ENCODE assay signal across 12 cellular contexts in genomic region chr1:204523605-204524215, GRCh38. TPM values are rescaled to one million over a fixed set of nuclear protein-coding genes. Genes with fewer than 3 reads are reported as not detected.
DNase-seq lines count a peak whose midpoint lies in the region; FAIRE-seq and TF ChIP-seq lines count a peak whose summit lies in the region.
"Had no signal": no experiment of that assay in that cellular context is flagged by ENCODE, and none has a peak within 500 bp of the region (broad histone marks: within the 10 kb centered on the region; RNA-seq: fewer than 3 reads in every experiment).

No MANE protein-coding gene starts in this region.

- H3K9me2 ChIP-seq in PC-9 (ENCODE audit: insufficient read depth), result no peaks in the 10 kb centered on the region

- no peak overlapping the region for H2BK12ac ChIP-seq in H1 (ENCODE audit: low read depth, low read length)

- FAIRE-seq in H1 (lab: Jason Lieb, UNC), result no peak

- peaks cover 22% of the 10 kb centered on the region for H3K9me3 ChIP-seq in PC-9 (ENCODE audit: insufficient read depth, low read depth)
- H3K9me3 ChIP-seq in H1 (ENCODE audit: insufficient read depth in 2 of 2, low read depth in 1 of 2, low read length in 1 of 2), result no peaks in the 10 kb centered on the region
- no peaks in the 10 kb centered on the region for H3K9me3 ChIP-seq in smooth muscle cell (replicated peaks; ENCODE audit: low read depth)

- 90% methylated on average over 9 of the region's 9 CpGs; no CpG with 5 or more reads in 1 of the 2 experiments for WGBS in H1 (ENCODE audit: extremely low coverage in 1 of 2, insufficient coverage in 1 of 2, insufficient read length in 1 of 2, insufficient replicate concordance in 2 of 2, low coverage in 1 of 2, low lambda C conversion rate in 2 of 2, missing lambda C conversion rate in 1 of 2), 2 experiments
- WGBS in smooth muscle cell (ENCODE audit: low lambda C conversion rate), result 83% methylated on average over 9 of the region's 9 CpGs

- POLR2A ChIA-PET in PC-9 (lab: Charles Lee; ENCODE audit: unreplicated experiment) (no interaction called here), H1 (lab: Charles Lee; ENCODE audit: partially characterized antibody) (interaction anchor here (0.6 to 6.9 kb wide), 5 partner anchors 7 to 35 kb away, joined by 3 to 54 read pairs (median 3); partner anchors contain the start of gene MDM4)

- no peak overlapping the region for H4K8ac ChIP-seq in H1 (ENCODE audit: extremely low read depth, insufficient read depth, low read length)

- H3K4me3 Mint-ChIP-seq in activated T-cell treated with anti-CD3 and anti-CD28 coated beads, Interleukin-2, amount 50 U/mL, for 24 hours, result no peak overlapping the region

- peak overlapping the region; percentile 83 for H3K27ac Mint-ChIP-seq in activated T-cell treated with anti-CD3 and anti-CD28 coated beads, Interleukin-2, amount 50 U/mL, for 24 hours

- no peak overlapping the region for H2BK20ac ChIP-seq in H1 (ENCODE audit: low read length)

- peaks cover 66% of the 10 kb centered on the region for H3K4me1 Mint-ChIP-seq in activated T-cell treated with anti-CD3 and anti-CD28 coated beads, Interleukin-2, amount 50 U/mL, for 24 hours (ENCODE audit: low read depth)

- peaks cover 8% of the 10 kb centered on the region for H3K79me1 ChIP-seq in H1 (ENCODE audit: low read depth, low read length)

- no peak overlapping the region for H2AFZ ChIP-seq in PC-9
- H2AFZ ChIP-seq in H1 (ENCODE audit: low read length), result no peak overlapping the region
- no peak overlapping the region for H2AFZ ChIP-seq in smooth muscle cell (ENCODE audit: low read depth)
- H2AFZ ChIP-seq: GM23248 had no signal

- no peak overlapping the region for H4K5ac ChIP-seq in H1 (ENCODE audit: insufficient read length, low read depth, low read length)

- H3K4me1 ChIP-seq in PC-9 (replicated peaks; ENCODE audit: insufficient read depth) (no peaks in the 10 kb centered on the region), H1 (replicated peaks in 1 of 4; ENCODE audit: control insufficient read depth in 3 of 4, insufficient read depth in 4 of 4, low read length in 3 of 4) (peaks cover 0 to 4% (median 0%) of the 10 kb centered on the region in 4 experiments; a peak in 1 of 7 replicates), smooth muscle cell (ENCODE audit: low read depth) (no peaks in the 10 kb centered on the region)

- peak; percentile 42 for DNase-seq in activated T-cell treated with anti-CD3 and anti-CD28 coated beads, Interleukin-2, amount 50 U/mL, for 24 hours
- DNase-seq in activated T-cell treated with anti-CD3 and anti-CD28 coated beads for 4 hours (no peak), PC-9 (peak; percentile 19 to 57), H1 (ENCODE audit: low read depth in 1 of 2, low spot score in 2 of 2) (no peak), smooth muscle cell (lab: John Stamatoyannopoulos, UW; ENCODE audit: unreplicated experiment) (no peak), NCI-H748 treated with DMSO at 0.1 percent for 48 hours (lab: John Stamatoyannopoulos, UW) (no peak), OCI-M1 (lab: John Stamatoyannopoulos, UW) (no peak), OCI-M2 (lab: John Stamatoyannopoulos, UW; ENCODE audit: unreplicated experiment) (no peak)
- DNase-seq: C1 segment of cervical spinal cord; effector CD4-positive, alpha-beta T cell; GM23248; occipital lobe had no signal

- TF ChIP-seq EP300 in H1 (IDR thresholded peaks at IDR 0.05; ENCODE audit: borderline replicate concordance in 1 of 2, low read depth in 2 of 2, low read length in 2 of 2), result no peak

- CTCF ChIA-PET in PC-9 (lab: Charles Lee), result no interaction called here
- CTCF ChIA-PET in H1 (lab: Charles Lee; ENCODE audit: partially characterized antibody), result interaction anchor here (0.7 to 1.2 kb wide), 4 partner anchors 29 to 228 kb away, joined by 3 read pairs; partner anchors contain the start of gene PIK3C2B

- intact Hi-C loops in PC-9 (cut with micrococcal nuclease; ENCODE audit: unreplicated experiment), result no loop called here

- H3F3A ChIP-seq in PC-9 (ENCODE audit: insufficient read depth, low read depth), result peaks cover 17% of the 10 kb centered on the region; the same call in 1 of the 2 replicates
- H3F3A ChIP-seq in smooth muscle cell (ENCODE audit: low read depth), result no peaks in the 10 kb centered on the region

- H3K36me3 Mint-ChIP-seq in activated T-cell treated with anti-CD3 and anti-CD28 coated beads, Interleukin-2, amount 50 U/mL, for 24 hours (ENCODE audit: low read depth), result peaks cover 75% of the 10 kb centered on the region

- no peak overlapping the region for H2AK5ac ChIP-seq in H1 (ENCODE audit: low read depth, low read length)

- peaks cover 60% of the 10 kb centered on the region for H3K79me2 ChIP-seq in PC-9 (ENCODE audit: low read depth)
- peaks cover 5 to 59% of the 10 kb centered on the region in 2 experiments for H3K79me2 ChIP-seq in H1 (ENCODE audit: control insufficient read depth in 1 of 2, insufficient read depth in 2 of 2, low read length in 2 of 2)
- peaks cover 60% of the 10 kb centered on the region for H3K79me2 ChIP-seq in smooth muscle cell (ENCODE audit: low read depth)

- H3K4me2 ChIP-seq in PC-9 (no peak overlapping the region), H1 (ENCODE audit: insufficient read depth in 1 of 2, low read depth in 2 of 2, low read length in 2 of 2) (no peak overlapping the region), smooth muscle cell (no peak overlapping the region)

- TF ChIP-seq CTCF in PC-9 (conservative IDR thresholded peaks at IDR 0.05) (no peak), H1 (IDR thresholded peaks at IDR 0.05; ENCODE audit: control extremely low read depth in 1 of 3, insufficient read depth in 1 of 3, low read depth in 1 of 3, low read length in 3 of 3) (no peak), smooth muscle cell (IDR thresholded peaks at IDR 0.05; ENCODE audit: borderline replicate concordance, insufficient read depth, poor library complexity, severe bottlenecking) (no peak)

- H3K36me3 ChIP-seq in PC-9 (ENCODE audit: low read depth) (peaks cover 76% of the 10 kb centered on the region), H1 (ENCODE audit: control insufficient read depth in 2 of 4, insufficient read depth in 4 of 4, low read length in 3 of 4) (peaks cover 5 to 29% (median 10%) of the 10 kb centered on the region in 4 experiments; a peak in 7 of 8 replicates), smooth muscle cell (ENCODE audit: low read depth) (peaks cover 5% of the 10 kb centered on the region)

- H3K27ac ChIP-seq in PC-9 (0 out of 2 replicates have a peak overlapping the region, but pooled peaks have one; percentile 24), H1 (ENCODE audit: low read depth, low read length) (no peak overlapping the region), smooth muscle cell (ENCODE audit: low read depth) (peak overlapping the region; percentile 89)
- H3K27ac ChIP-seq: GM23248 had no signal

- no peak overlapping the region for H2BK15ac ChIP-seq in H1 (ENCODE audit: low read length)

- TF ChIP-seq POLR2A in H1 (IDR thresholded peaks at IDR 0.05; ENCODE audit: control extremely low read depth in 1 of 2, low read depth in 2 of 2, low read length in 2 of 2), result no peak

- no peak for TF ChIP-seq RAD21 in H1 (IDR thresholded peaks at IDR 0.05 in 1 of 2, conservative IDR thresholded peaks at IDR 0.05 in 1 of 2; ENCODE audit: low read depth in 2 of 2, low read length in 2 of 2)

- H3K4me3 ChIP-seq in PC-9, result no peak overlapping the region
- H3K4me3 ChIP-seq in H1 (ENCODE audit: extremely low read depth in 1 of 4, insufficient read depth in 2 of 4, low read depth in 3 of 4, low read length in 4 of 4), result no peak overlapping the region
- no peak overlapping the region for H3K4me3 ChIP-seq in smooth muscle cell
- H3K4me3 ChIP-seq: GM23248 had no signal

- peaks cover 9% of the 10 kb centered on the region for H3K9me3 Mint-ChIP-seq in activated T-cell treated with anti-CD3 and anti-CD28 coated beads, Interleukin-2, amount 50 U/mL, for 24 hours

- no peaks in the 10 kb centered on the region for H3K27me3 Mint-ChIP-seq in activated T-cell treated with anti-CD3 and anti-CD28 coated beads, Interleukin-2, amount 50 U/mL, for 24 hours

- H4K20me1 ChIP-seq in PC-9 (ENCODE audit: insufficient read depth) (no peaks in the 10 kb centered on the region), H1 (replicated peaks in 1 of 2; ENCODE audit: control insufficient read depth in 1 of 2, insufficient read depth in 2 of 2, low read length in 2 of 2) (peaks cover 0 to 4% of the 10 kb centered on the region in 2 experiments), smooth muscle cell (ENCODE audit: low read depth) (peaks cover 72% of the 10 kb centered on the region)

- no peak overlapping the region for H4K91ac ChIP-seq in H1 (replicated peaks; ENCODE audit: insufficient read length, low read length)

- no peak overlapping the region for H3K18ac ChIP-seq in H1 (ENCODE audit: extremely low read depth, low read length)

- no peak overlapping the region for H3K56ac ChIP-seq in H1 (replicated peaks; ENCODE audit: insufficient read length, low read depth, low read length)

- H3K27me3 ChIP-seq in PC-9 (ENCODE audit: insufficient read depth, low read depth) (no peaks in the 10 kb centered on the region), H1 (replicated peaks in 1 of 4; ENCODE audit: control insufficient read depth in 3 of 4, extremely low read depth in 1 of 4, insufficient read depth in 3 of 4, low read length in 3 of 4) (no peaks in the 10 kb centered on the region), smooth muscle cell (ENCODE audit: low read depth) (no peaks in the 10 kb centered on the region)

- no TSS peak for BruUV-seq in PC-9 (replicated peaks; lab: Mats Ljungman, UMichigan)

- no peak overlapping the region for H3K4ac ChIP-seq in H1 (replicated peaks; ENCODE audit: insufficient read length, low read depth, low read length)

- no peaks in the 10 kb centered on the region for H3K23me2 ChIP-seq in H1 (ENCODE audit: low read depth, low read length)

- no peak overlapping the region for H3K14ac ChIP-seq in H1 (ENCODE audit: insufficient read length)

- 0 out of 2 replicates have a peak overlapping the region, but pooled peaks have one; percentile 6 for H2BK5ac ChIP-seq in H1 (ENCODE audit: low read depth, low read length)

- H3K23ac ChIP-seq in H1 (ENCODE audit: insufficient read length), result no peak overlapping the region

- no peak overlapping the region for H2BK120ac ChIP-seq in H1 (replicated peaks; ENCODE audit: low read depth, low read length)

- H3K9ac ChIP-seq in H1 (replicated peaks in 1 of 4; ENCODE audit: extremely low read depth in 1 of 4, low read depth in 3 of 4, low read length in 3 of 4), result no peak overlapping the region
- H3K9ac ChIP-seq in smooth muscle cell (ENCODE audit: low read depth), result peak overlapping the region; percentile 74
- H3K9ac ChIP-seq: GM23248 had no signal

RNA-seq across cellular contexts. Expression of gene MDM4, which starts 7.5 kb away (rescaled TPM):
- total RNA-seq in PC-9 (2021), result 69.2 and 82.6 TPM in 2 replicates
- total RNA-seq in H1 (2021; fragmentation: NEBNext Ultra II Directional; extraction: Animal tissue kit (Norgen Biotek cat#: 25700)), result 81.7 and 84.9 TPM in 2 replicates
- 10.0 and 10.8 TPM in 2 replicates for polyA plus RNA-seq in H1 (2011; rRNA removed)
- 12.8 TPM for polyA plus RNA-seq in H1 (2011; cell fraction: cytosol; rRNA removed)
- 23.1 TPM for polyA plus RNA-seq in H1 (2011; cell fraction: nucleus; rRNA removed)
- polyA plus RNA-seq in H1 (2012, experiment 1 of 2), result 9.8 to 13.2 TPM (median 11.4 TPM) in 4 replicates
- 2.0 TPM for polyA plus RNA-seq in H1 (2012, experiment 2 of 2)
- polyA plus RNA-seq in H1 (2013, experiment 1 of 2), result 20.5 TPM
- 18.6 TPM for polyA plus RNA-seq in H1 (2013, experiment 2 of 2)
- 75.0 and 83.5 TPM in 2 replicates for polyA minus RNA-seq in H1 (2011; rRNA and poly(A)+ RNA removed)
- 26.9 TPM for polyA minus RNA-seq in H1 (2011; cell fraction: cytosol; rRNA and poly(A)+ RNA removed)
- 109 TPM for polyA minus RNA-seq in H1 (2011; cell fraction: nucleus; rRNA and poly(A)+ RNA removed)
- 21.3 and 31.7 TPM in 2 replicates for total RNA-seq in smooth muscle cell
- 6.1 and 10.8 TPM in 2 replicates for polyA plus RNA-seq in smooth muscle cell

RNA-seq across cellular contexts. Expression of gene PIK3C2B, which starts 29.1 kb away (rescaled TPM):
- total RNA-seq in PC-9 (2021) (51.6 and 52.4 TPM in 2 replicates), smooth muscle cell (9.5 and 11.5 TPM in 2 replicates)
- 36.7 and 36.9 TPM in 2 replicates for total RNA-seq in H1 (2021; fragmentation: NEBNext Ultra II Directional; extraction: Animal tissue kit (Norgen Biotek cat#: 25700))
- polyA plus RNA-seq in H1 (2011; rRNA removed) (20.4 and 26.0 TPM in 2 replicates), smooth muscle cell (3.0 and 5.0 TPM in 2 replicates)
- polyA plus RNA-seq in H1 (2011; cell fraction: cytosol; rRNA removed), result 15.9 TPM
- 30.4 TPM for polyA plus RNA-seq in H1 (2011; cell fraction: nucleus; rRNA removed)
- 11.3 to 13.9 TPM (median 12.5 TPM) in 4 replicates for polyA plus RNA-seq in H1 (2012, experiment 1 of 2)
- polyA plus RNA-seq in H1 (2012, experiment 2 of 2), result 8.4 TPM
- 8.5 TPM for polyA plus RNA-seq in H1 (2013, experiment 1 of 2)
- 7.8 TPM for polyA plus RNA-seq in H1 (2013, experiment 2 of 2)
- polyA minus RNA-seq in H1 (2011; rRNA and poly(A)+ RNA removed), result 44.4 and 55.8 TPM in 2 replicates
- 30.4 TPM for polyA minus RNA-seq in H1 (2011; cell fraction: cytosol; rRNA and poly(A)+ RNA removed)
- polyA minus RNA-seq in H1 (2011; cell fraction: nucleus; rRNA and poly(A)+ RNA removed), result 37.1 TPM

Comparison
In these comparisons a context has a peak if more than half of its experiments do, and no peak if none do; other contexts are left out.
1. DNase-seq: peak in activated T-cell treated with anti-CD3 and anti-CD28 coated beads, Interleukin-2, amount 50 U/mL, for 24 hours (single experiment) and PC-9 (2 of 2); none in activated T-cell treated with anti-CD3 and anti-CD28 coated beads for 4 hours (single experiment), H1 (0 of 2), smooth muscle cell (single experiment), NCI-H748 treated with DMSO at 0.1 percent for 48 hours (single experiment), OCI-M1 (single experiment) and OCI-M2 (single experiment).